ENCODE assay signal across 2 cellular contexts in genomic region chr15:78427985-78428384, GRCh38.
TF ChIP-seq lines count a peak whose summit lies in the region.

No MANE protein-coding gene starts in this region.

TF ChIP-seq in GM23338, 12 proteins besides CTCF, POLR2A, EP300 and RAD21:
- TF ChIP-seq, protein P1, sequence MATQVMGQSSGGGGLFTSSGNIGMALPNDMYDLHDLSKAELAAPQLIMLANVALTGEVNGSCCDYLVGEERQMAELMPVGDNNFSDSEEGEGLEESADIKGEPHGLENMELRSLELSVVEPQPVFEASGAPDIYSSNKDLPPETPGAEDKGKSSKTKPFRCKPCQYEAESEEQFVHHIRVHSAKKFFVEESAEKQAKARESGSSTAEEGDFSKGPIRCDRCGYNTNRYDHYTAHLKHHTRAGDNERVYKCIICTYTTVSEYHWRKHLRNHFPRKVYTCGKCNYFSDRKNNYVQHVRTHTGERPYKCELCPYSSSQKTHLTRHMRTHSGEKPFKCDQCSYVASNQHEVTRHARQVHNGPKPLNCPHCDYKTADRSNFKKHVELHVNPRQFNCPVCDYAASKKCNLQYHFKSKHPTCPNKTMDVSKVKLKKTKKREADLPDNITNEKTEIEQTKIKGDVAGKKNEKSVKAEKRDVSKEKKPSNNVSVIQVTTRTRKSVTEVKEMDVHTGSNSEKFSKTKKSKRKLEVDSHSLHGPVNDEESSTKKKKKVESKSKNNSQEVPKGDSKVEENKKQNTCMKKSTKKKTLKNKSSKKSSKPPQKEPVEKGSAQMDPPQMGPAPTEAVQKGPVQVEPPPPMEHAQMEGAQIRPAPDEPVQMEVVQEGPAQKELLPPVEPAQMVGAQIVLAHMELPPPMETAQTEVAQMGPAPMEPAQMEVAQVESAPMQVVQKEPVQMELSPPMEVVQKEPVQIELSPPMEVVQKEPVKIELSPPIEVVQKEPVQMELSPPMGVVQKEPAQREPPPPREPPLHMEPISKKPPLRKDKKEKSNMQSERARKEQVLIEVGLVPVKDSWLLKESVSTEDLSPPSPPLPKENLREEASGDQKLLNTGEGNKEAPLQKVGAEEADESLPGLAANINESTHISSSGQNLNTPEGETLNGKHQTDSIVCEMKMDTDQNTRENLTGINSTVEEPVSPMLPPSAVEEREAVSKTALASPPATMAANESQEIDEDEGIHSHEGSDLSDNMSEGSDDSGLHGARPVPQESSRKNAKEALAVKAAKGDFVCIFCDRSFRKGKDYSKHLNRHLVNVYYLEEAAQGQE (IDR thresholded peaks at IDR 0.05; ENCODE audit: unreplicated experiment), result no peak
- TF ChIP-seq CREB1 (CRISPR knock-in tag; IDR thresholded peaks at IDR 0.05; ENCODE audit: low read depth), result no peak
- TF ChIP-seq EZH2phosphoT487 (IDR thresholded peaks at IDR 0.05; ENCODE audit: unreplicated experiment), result no peak
- no peak for TF ChIP-seq ZNF462 (CRISPR knock-in tag; IDR thresholded peaks at IDR 0.05)

TF ChIP-seq in GM12878, 131 proteins besides CTCF, POLR2A, EP300 and RAD21:
- TF ChIP-seq SRF (IDR thresholded peaks at IDR 0.05; ENCODE audit: low read depth in 2 of 2, low read length in 2 of 2) (no peak), MLLT1 (IDR thresholded peaks at IDR 0.05) (0 out of 2 replicates have a peak, but pooled peaks have one; percentile 27)
